16 cellular contexts compared by ENCODE assay signal in genomic region chr5:84290161-84290560, GRCh38.
A peak's percentile ranks its signal among the peaks of the same experiment; 100 is the strongest.
DNase-seq lines count a peak whose midpoint lies in the region; ATAC-seq, FAIRE-seq and TF ChIP-seq lines count a peak whose summit lies in the region.
"Had no signal": no experiment of that assay in that cellular context is flagged by ENCODE, and none has a peak within 500 bp of the region (broad histone marks: within the 10 kb centered on the region; RNA-seq: fewer than 3 reads in every experiment).

No MANE protein-coding gene starts in this region.

- in situ Hi-C loops in KBM-7 (cut with MboI; ENCODE audit: low pct_unique_long_range_greater_than_20kb, low sequenced_read_pairs) = no loop called here
- in situ Hi-C loops in HepG2 (cut with HindIII; ENCODE audit: extremely low pct_ligation_motif_present, low pct_unique_long_range_greater_than_20kb) = no loop called here

- H2AFZ ChIP-seq in mesenchymal stem cell (ENCODE audit: low read depth, low read length) (no peak overlapping the region), HepG2 (ENCODE audit: low read length) (no peak overlapping the region)

- no peak overlapping the region for H3K14ac ChIP-seq in mesenchymal stem cell (ENCODE audit: low read length in 2 of 2)

- TF ChIP-seq CTCF in cardiac fibroblast (IDR thresholded peaks at IDR 0.05; ENCODE audit: low read depth, low read length) = no peak
- no peak for TF ChIP-seq CTCF in HepG2 (CRISPR knock-in tag; IDR thresholded peaks at IDR 0.05)

- no peak overlapping the region for H2BK120ac ChIP-seq in mesenchymal stem cell (ENCODE audit: low read depth, low read length)

- no peaks in the 10 kb centered on the region for H3K27me3 ChIP-seq in mesenchymal stem cell (ENCODE audit: control insufficient read depth in 1 of 2, insufficient read depth in 1 of 2, low read length in 2 of 2)
- H3K27me3 ChIP-seq in HepG2 (ENCODE audit: control insufficient read depth in 1 of 2, insufficient read depth in 2 of 2, low read length in 2 of 2) = no peaks in the 10 kb centered on the region

- H3K9me3 ChIP-seq in mesenchymal stem cell (ENCODE audit: control insufficient read depth, low read length) (no peaks in the 10 kb centered on the region), HepG2 (ENCODE audit: low read length) (no peaks in the 10 kb centered on the region)

- no peak for TF ChIP-seq RAD21 in HepG2 (CRISPR knock-in tag; IDR thresholded peaks at IDR 0.05)

- H3K36me3 ChIP-seq in mesenchymal stem cell (ENCODE audit: control insufficient read depth in 1 of 2, insufficient read depth in 2 of 2, low read depth in 1 of 2, low read length in 2 of 2) (no peaks in the 10 kb centered on the region), HepG2 (replicated peaks in 1 of 2; ENCODE audit: control insufficient read depth in 1 of 2, insufficient read depth in 2 of 2, low read length in 2 of 2) (no peaks in the 10 kb centered on the region)

- H3K4me1 ChIP-seq in mesenchymal stem cell (ENCODE audit: control insufficient read depth, insufficient read depth, low read depth, low read length) (no peaks in the 10 kb centered on the region), HepG2 (ENCODE audit: insufficient read depth, low read length) (no peaks in the 10 kb centered on the region)

- H3K4ac ChIP-seq in mesenchymal stem cell (ENCODE audit: low read depth in 1 of 2, low read length in 2 of 2) = no peak overlapping the region

- H3K4me3 ChIP-seq in cardiac fibroblast (replicated peaks in 1 of 2; ENCODE audit: low read depth in 2 of 2, low read length in 2 of 2) (no peak overlapping the region), mesenchymal stem cell (ENCODE audit: insufficient read depth in 1 of 2, low read depth in 1 of 2, low read length in 2 of 2) (no peak overlapping the region), HepG2 (replicated peaks in 1 of 3; ENCODE audit: insufficient read depth in 1 of 3, low read depth in 2 of 3, low read length in 3 of 3) (no peak overlapping the region)

- DNase-seq in A172 (ENCODE audit: low spot score) = peak; percentile 83
- DNase-seq in HS-27A (ENCODE audit: low read depth) = peak; percentile 66
- DNase-seq in cardiac fibroblast (ENCODE audit: low read depth in 2 of 2) = peak; percentile 44 to 62
- DNase-seq in mesenchymal stem cell = peak; percentile 77
- no peak for DNase-seq in stimulated activated CD4-positive, alpha-beta T cell treated with anti-CD3 and anti-CD28 coated beads, Interleukin-4, amount 100 ng/mL, for 4 hours
- no peak for DNase-seq in KBM-7
- no peak for DNase-seq in HepG2 (ENCODE audit: low spot score)
- DNase-seq: activated CD4-positive, alpha-beta T cell treated with anti-CD3 and anti-CD28 coated beads, Interleukin-2, amount 50 U/mL, for 1 hour; central memory CD4-positive, alpha-beta T cell; DMS153; H7; NCI-H187 treated with DMSO at 0.1 percent for 48 hours; small intestine had no signal

- peak overlapping the region in 1 of 2 experiments; percentile 19 for H3K18ac ChIP-seq in mesenchymal stem cell (ENCODE audit: low read depth in 1 of 2, low read length in 2 of 2)

- peak overlapping the region; percentile 73 for H4K8ac ChIP-seq in mesenchymal stem cell (ENCODE audit: low read length)

- BruUV-seq in HepG2 (replicated peaks; lab: Mats Ljungman, UMichigan) = no TSS peak

- H3K4me2 ChIP-seq in mesenchymal stem cell (ENCODE audit: low read length, poor library complexity, severe bottlenecking) (no peak overlapping the region), HepG2 (ENCODE audit: low read depth, low read length) (no peak overlapping the region)

- H3K79me2 ChIP-seq in HepG2 (ENCODE audit: insufficient read depth, low read length) = no peaks in the 10 kb centered on the region

- POLR2A ChIA-PET in HepG2 (lab: Yijun Ruan, JAX) = no interaction called here

- CTCF ChIA-PET in HepG2 (lab: Yijun Ruan, JAX; ENCODE audit: low intra/inter-chr PET ratio, low total read pairs) = no interaction called here

- H2BK15ac ChIP-seq in mesenchymal stem cell (ENCODE audit: low read depth, poor library complexity, severe bottlenecking) = no peak overlapping the region

- peak overlapping the region; percentile 89 for H3K27ac ChIP-seq in mesenchymal stem cell (ENCODE audit: low read length, poor library complexity, severe bottlenecking)
- no peak overlapping the region for H3K27ac ChIP-seq in HepG2 (ENCODE audit: extremely low read length, insufficient read depth, low read length)

- H2BK12ac ChIP-seq in mesenchymal stem cell (ENCODE audit: low read length in 2 of 2) = peak overlapping the region in 1 of 2 experiments; percentile 0

- H3K9ac ChIP-seq in mesenchymal stem cell (ENCODE audit: low read length) (no peak overlapping the region), HepG2 (ENCODE audit: insufficient read depth, low read depth, low read length) (no peak overlapping the region)

- TF ChIP-seq POLR2A in HepG2 (IDR thresholded peaks at IDR 0.05; ENCODE audit: insufficient read depth in 1 of 2, low read depth in 2 of 2, low read length in 2 of 2) = no peak

- WGBS in mesenchymal stem cell = 45% methylated on average over 2 of the region's 4 CpGs
- WGBS in HepG2 (ENCODE audit: low lambda C conversion rate) = 1% methylated on average over 4 of the region's 4 CpGs

- no peaks in the 10 kb centered on the region for H3K79me1 ChIP-seq in mesenchymal stem cell (replicated peaks; ENCODE audit: low read length, poor library complexity, severe bottlenecking)

- no peak for FAIRE-seq in HepG2 (lab: Jason Lieb, UNC)
- FAIRE-seq: GM12892, small intestine had no signal

- intact Hi-C loops in HepG2 (cut with micrococcal nuclease; ENCODE audit: unreplicated experiment) = no loop called here

- TF ChIP-seq EP300 in HepG2 (IDR thresholded peaks at IDR 0.05; ENCODE audit: low read depth in 2 of 2, low read length in 2 of 2) (no peak), HepG2 (CRISPR knock-in tag; IDR thresholded peaks at IDR 0.05; ENCODE audit: borderline replicate concordance) (no peak)

- ATAC-seq in HepG2 (no peak), GM21515 (IDR thresholded peaks at IDR 0.05; ENCODE audit: unreplicated experiment) (no peak)
- ATAC-seq: natural killer cell treated with Interleukin-12 subunit alpha and Interleukin-12 subunit beta and Interleukin-15 and Interleukin-18, amount 100 ng/mL, for 72 hours had no signal

- no peak overlapping the region for H3K23ac ChIP-seq in mesenchymal stem cell (ENCODE audit: low read length in 2 of 2)

- no peaks in the 10 kb centered on the region for H4K20me1 ChIP-seq in HepG2 (ENCODE audit: insufficient read depth, low read length)

- no peak overlapping the region for H4K91ac ChIP-seq in mesenchymal stem cell (ENCODE audit: low read length)

- no peak overlapping the region for H2BK5ac ChIP-seq in mesenchymal stem cell (ENCODE audit: low read depth, low read length, poor library complexity, severe bottlenecking)

- peak overlapping the region; percentile 3 for H2AK5ac ChIP-seq in mesenchymal stem cell (ENCODE audit: low read length, severe bottlenecking)

TF ChIP-seq in HepG2, 621 proteins besides CTCF, POLR2A, EP300 and RAD21:
- TF ChIP-seq ZNF496 (CRISPR knock-in tag; IDR thresholded peaks at IDR 0.05; ENCODE audit: insufficient replicate concordance) (no peak), ZNF256 (CRISPR knock-in tag; conservative IDR thresholded peaks at IDR 0.05) (no peak), NFE2L1 (CRISPR knock-in tag; IDR thresholded peaks at IDR 0.05; ENCODE audit: borderline replicate concordance) (no peak)

Comparison
In these comparisons a context has a peak if more than half of its experiments do, and no peak if none do; other contexts are left out.
1. DNase-seq: peak in A172 (single experiment), HS-27A (single experiment), cardiac fibroblast (2 of 2) and mesenchymal stem cell (single experiment); none in stimulated activated CD4-positive, alpha-beta T cell treated with anti-CD3 and anti-CD28 coated beads, Interleukin-4, amount 100 ng/mL, for 4 hours (0 of 2), KBM-7 (single experiment) and HepG2 (single experiment).